ENCODE assay signal across 23 cellular contexts in the genomic region with DNA sequence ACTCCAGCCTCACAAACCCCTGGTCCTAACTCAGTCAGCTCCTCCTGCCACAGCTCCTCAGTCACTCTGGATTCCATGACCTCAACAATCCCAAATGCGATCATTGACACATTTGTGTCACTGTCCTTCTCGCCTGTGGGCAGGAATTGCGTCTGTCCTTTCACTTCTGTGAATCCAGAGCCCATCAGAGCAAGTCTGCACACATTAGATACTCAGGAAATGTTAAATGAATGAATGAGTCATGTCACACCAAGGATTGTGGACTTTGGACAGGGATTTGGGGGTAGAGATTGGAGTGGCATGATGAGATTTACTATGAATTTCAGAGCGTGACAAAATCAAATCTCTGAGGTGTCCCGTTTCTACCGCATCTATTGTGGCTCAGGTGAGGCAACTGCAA. TPM values are rescaled to one million over a fixed set of nuclear protein-coding genes. Genes with fewer than 3 reads are reported as not detected.
A peak's percentile ranks its signal among the peaks of the same experiment; 100 is the strongest.
DNase-seq lines count a peak whose midpoint lies in the region; ATAC-seq and TF ChIP-seq lines count a peak whose summit lies in the region.
"Had no signal": no experiment of that assay in that cellular context is flagged by ENCODE, and none has a peak within 500 bp of the region (broad histone marks: within the 10 kb centered on the region; RNA-seq: fewer than 3 reads in every experiment).

No MANE protein-coding gene starts in this region.

- peak overlapping the region; percentile 95 for H3K27ac Mint-ChIP-seq in Calu3 (ENCODE audit: unreplicated experiment)
- H3K27ac Mint-ChIP-seq in CD4-positive, alpha-beta T cell = no peak overlapping the region
- H3K27ac Mint-ChIP-seq: activated CD4-positive, alpha-beta T cell treated with anti-CD3 and anti-CD28 coated beads, Interleukin-2, amount 10 ng/mL, durations not matched to agents 7 days and 5 days; memory B cell had no signal

- no peak overlapping the region for H2BK15ac ChIP-seq in mesendoderm (replicated peaks; ENCODE audit: low read depth)

- H3K79me1 ChIP-seq in mesendoderm (ENCODE audit: low read length) = no peaks in the 10 kb centered on the region

- TF ChIP-seq CTCF in Calu3 (IDR thresholded peaks at IDR 0.05; ENCODE audit: unreplicated experiment) = no peak
- no peak for TF ChIP-seq CTCF in mammary epithelial cell (conservative IDR thresholded peaks at IDR 0.05 in 1 of 2, IDR thresholded peaks at IDR 0.05 in 1 of 2; ENCODE audit: extremely low read depth in 1 of 2, insufficient read depth in 1 of 2, low read depth in 1 of 2, low read length in 2 of 2)
- TF ChIP-seq CTCF in CD4-positive, alpha-beta T cell (IDR thresholded peaks at IDR 0.05) = no peak

- H4K20me1 ChIP-seq in mammary epithelial cell (ENCODE audit: insufficient read depth, low read length) = no peaks in the 10 kb centered on the region

- no peak overlapping the region for H3K23ac ChIP-seq in mesendoderm (ENCODE audit: low read length)

- POLR2A ChIA-PET in CD4-positive, alpha-beta T cell (lab: Charles Lee) = no interaction called here

- no peaks in the 10 kb centered on the region for H3K36me3 ChIP-seq in mammary epithelial cell (ENCODE audit: insufficient read depth, low read length)
- H3K36me3 ChIP-seq in mesendoderm (ENCODE audit: control insufficient read depth, insufficient read depth, low read length) = no peaks in the 10 kb centered on the region
- H3K36me3 ChIP-seq: neutrophil had no signal

- WGBS in mammary epithelial cell (ENCODE audit: low coverage, missing lambda C conversion rate) = 29% methylated on average over 6 of the region's 6 CpGs
- WGBS in mesendoderm (ENCODE audit: extremely low coverage, insufficient coverage, low lambda C conversion rate) = no CpG with 5 or more reads among the region's 6 CpGs

- peak overlapping the region; percentile 66 for H3K4me3 Mint-ChIP-seq in Calu3 (ENCODE audit: low read depth, unreplicated experiment)
- no peak overlapping the region for H3K4me3 Mint-ChIP-seq in CD4-positive, alpha-beta T cell
- H3K4me3 Mint-ChIP-seq: activated CD4-positive, alpha-beta T cell treated with anti-CD3 and anti-CD28 coated beads, Interleukin-2, amount 10 ng/mL, durations not matched to agents 7 days and 5 days; activated T-cell treated with anti-CD3 and anti-CD28 coated beads, Interleukin-2, amount 50 U/mL, for 4 hours; memory B cell had no signal

- H3K56ac ChIP-seq in mesendoderm (ENCODE audit: low read length) = no peak overlapping the region

- H3K9me3 ChIP-seq in mammary epithelial cell (replicated peaks; ENCODE audit: insufficient read depth, low read length) = no peaks in the 10 kb centered on the region
- no peaks in the 10 kb centered on the region for H3K9me3 ChIP-seq in CD4-positive, alpha-beta T cell (ENCODE audit: control insufficient read depth, low read length)
- H3K9me3 ChIP-seq: neutrophil had no signal

- H3K4me1 Mint-ChIP-seq in Calu3 (ENCODE audit: low read depth, unreplicated experiment) = peaks cover 50% of the 10 kb centered on the region
- H3K4me1 Mint-ChIP-seq in CD4-positive, alpha-beta T cell (ENCODE audit: low read depth) = no peaks in the 10 kb centered on the region
- H3K4me1 Mint-ChIP-seq: memory B cell had no signal

- BruUV-seq in Calu3 (replicated peaks; lab: Mats Ljungman, UMichigan) = no TSS peak
- no TSS peak for BruUV-seq in mammary epithelial cell (replicated peaks; lab: Mats Ljungman, UMichigan)

- H3K36me3 Mint-ChIP-seq in Calu3 (ENCODE audit: insufficient read depth, unreplicated experiment) = peaks cover 18% of the 10 kb centered on the region
- H3K36me3 Mint-ChIP-seq in CD4-positive, alpha-beta T cell (ENCODE audit: low read depth) = no peaks in the 10 kb centered on the region
- H3K36me3 Mint-ChIP-seq: memory B cell had no signal

- H3K4me1 ChIP-seq in mammary epithelial cell (ENCODE audit: insufficient read depth, low read length) (peaks cover 32% of the 10 kb centered on the region), mesendoderm (ENCODE audit: control insufficient read depth, low read depth, low read length) (peaks cover 2% of the 10 kb centered on the region)

- H3K27me3 ChIP-seq in mammary epithelial cell (ENCODE audit: insufficient read depth, low read length) (no peaks in the 10 kb centered on the region), mesendoderm (ENCODE audit: insufficient read depth, low read length, poor library complexity) (no peaks in the 10 kb centered on the region)
- no peaks in the 10 kb centered on the region for H3K27me3 ChIP-seq in CD4-positive, alpha-beta T cell (ENCODE audit: control insufficient read depth, insufficient read depth, low read length)

- intact Hi-C loops in Calu3 (cut with micrococcal nuclease; ENCODE audit: unreplicated experiment) = loop anchor here (10.0 kb wide), 1 partner anchor 49 kb away; no protein-coding TSS in a partner anchor
- intact Hi-C loops in mammary epithelial cell (cut with micrococcal nuclease) = loop anchor here (2.0 kb wide), 1 partner anchor 21 kb away; no protein-coding TSS in a partner anchor
- intact Hi-C loops in CD4-positive, alpha-beta T cell (cut with DNase I, micrococcal nuclease) = no loop called here

- in situ Hi-C loops in mammary epithelial cell (cut with MboI; ENCODE audit: low sequenced_read_pairs in 2 of 2) = no loop called here

- H4K5ac ChIP-seq in mesendoderm (ENCODE audit: low read length) = no peak overlapping the region

- no peak overlapping the region for H2BK5ac ChIP-seq in mesendoderm (ENCODE audit: low read length)

- ATAC-seq in CD4-positive, alpha-beta T cell (ENCODE audit: poor library complexity) = no peak
- ATAC-seq: activated T-cell treated with anti-CD3 and anti-CD28 coated beads, Interleukin-2, amount 50 U/mL, for 4 hours had no signal

- H3K27me3 Mint-ChIP-seq in Calu3 (ENCODE audit: unreplicated experiment) = no peaks in the 10 kb centered on the region
- H3K27me3 Mint-ChIP-seq in CD4-positive, alpha-beta T cell = peaks cover 31% of the 10 kb centered on the region

- dilution Hi-C loops in mammary epithelial cell (cut with HindIII; ENCODE audit: low sequenced_read_pairs) = no loop called here

- no peak overlapping the region for H4K8ac ChIP-seq in mesendoderm (ENCODE audit: low read depth, low read length)

- H3K4me3 ChIP-seq in mammary epithelial cell (replicated peaks in 1 of 3; ENCODE audit: insufficient read depth in 1 of 3, low read depth in 2 of 3, low read length in 3 of 3) (no peak overlapping the region), mesendoderm (ENCODE audit: low read length) (no peak overlapping the region)

- H3K79me2 ChIP-seq in mammary epithelial cell (ENCODE audit: insufficient read depth, low read length) = no peaks in the 10 kb centered on the region
- no peaks in the 10 kb centered on the region for H3K79me2 ChIP-seq in mesendoderm (ENCODE audit: control insufficient read depth, insufficient read depth, low read length)

- H3K9ac ChIP-seq in mammary epithelial cell (ENCODE audit: insufficient read depth, low read length) (no peak overlapping the region), mesendoderm (ENCODE audit: low read length) (no peak overlapping the region)

- peak overlapping the region; percentile 59 for H3K4me2 ChIP-seq in mammary epithelial cell (ENCODE audit: insufficient read depth, low read depth, low read length)
- no peak overlapping the region for H3K4me2 ChIP-seq in mesendoderm (ENCODE audit: low read length)

- peak; percentile 46 for DNase-seq in Calu3
- DNase-seq in HT1080 (ENCODE audit: low read depth) = peak; percentile 56
- peak; percentile 60 for DNase-seq in mammary epithelial cell
- peak; percentile 26 for DNase-seq in mesendoderm
- DNase-seq in CD4-positive, alpha-beta T cell = no peak
- no peak for DNase-seq in activated CD4-positive, alpha-beta T cell treated with anti-CD3 and anti-CD28 coated beads, Interleukin-2, amount 50 U/mL, for 4 hours
- DNase-seq in SHP77 treated with DMSO at 0.1 percent for 48 hours (lab: John Stamatoyannopoulos, UW) = no peak
- DNase-seq in stimulated activated CD4-positive, alpha-beta T cell treated with anti-CD3 and anti-CD28 coated beads, Interleukin-2, amount 100 ng/mL, for 24 hours = no peak
- DNase-seq: activated CD4-positive, alpha-beta T cell treated with anti-CD3 and anti-CD28 coated beads, Interleukin-2, amount 10 ng/mL, durations not matched to agents 7 days and 5 days; activated T-cell treated with anti-CD3 and anti-CD28 coated beads, Interleukin-2, amount 50 U/mL, for 4 hours; AML-193; DND-41; foreskin melanocyte; NCI-H2171; NK-92 treated with Interleukin-12 subunit alpha and Interleukin-12 subunit beta, amount 100 ng/mL, for 24 hours; SHP77; stimulated activated naive CD4-positive, alpha-beta T cell; T-helper 9 cell had no signal

- H3K18ac ChIP-seq in mesendoderm (ENCODE audit: low read length) = no peak overlapping the region

- H3K9me3 Mint-ChIP-seq in Calu3 (ENCODE audit: low read depth, unreplicated experiment) = peaks cover 5% of the 10 kb centered on the region
- no peaks in the 10 kb centered on the region for H3K9me3 Mint-ChIP-seq in CD4-positive, alpha-beta T cell
- H3K9me3 Mint-ChIP-seq: activated CD4-positive, alpha-beta T cell treated with anti-CD3 and anti-CD28 coated beads, Interleukin-2, amount 10 ng/mL, durations not matched to agents 7 days and 5 days; activated T-cell treated with anti-CD3 and anti-CD28 coated beads, Interleukin-2, amount 50 U/mL, for 4 hours had no signal

- H2BK120ac ChIP-seq in mesendoderm (ENCODE audit: low read depth, low read length) = no peak overlapping the region

- H2AFZ ChIP-seq in mammary epithelial cell (ENCODE audit: low read depth, low read length) = peak overlapping the region; percentile 57

- CTCF ChIA-PET in Calu3 (lab: Charles Lee) = no interaction called here
- CTCF ChIA-PET in mammary epithelial cell (lab: Charles Lee; ENCODE audit: low non-redundant PET) = no interaction called here
- CTCF ChIA-PET in CD4-positive, alpha-beta T cell (lab: Charles Lee) = no interaction called here

- H3K4ac ChIP-seq in mesendoderm (ENCODE audit: low read depth, low read length) = no peak overlapping the region

- H3K27ac ChIP-seq in mammary epithelial cell (ENCODE audit: insufficient read depth, low read depth, low read length) (peak overlapping the region; percentile 2), mesendoderm (ENCODE audit: low read depth, low read length) (no peak overlapping the region)
- no peak overlapping the region for H3K27ac ChIP-seq in CD4-positive, alpha-beta T cell (ENCODE audit: low read depth, low read length)
- H3K27ac ChIP-seq: neutrophil had no signal

- H2AK5ac ChIP-seq in mesendoderm (ENCODE audit: low read length) = no peak overlapping the region

RNA-seq across cellular contexts. Expression of gene CLDN24, which starts 11.8 kb away (rescaled TPM):
- total RNA-seq in Calu3 (2022) = not detected in 2 replicates
- total RNA-seq in HT1080 (2014; rRNA removed; shearing (Covaris generic)) = not detected in 2 replicates
- not detected in 2 replicates for polyA plus RNA-seq in HT1080 (2015; cell fraction: cytosol; rRNA removed)
- polyA plus RNA-seq in HT1080 (2015; cell fraction: nucleus; rRNA removed) = not detected in 2 replicates
- total RNA-seq in mammary epithelial cell = not detected
- polyA plus RNA-seq in mammary epithelial cell = not detected
- polyA minus RNA-seq in mammary epithelial cell = not detected
- not detected for polyA plus RNA-seq in mesendoderm (2013, experiment 1 of 2)
- polyA plus RNA-seq in mesendoderm (2013, experiment 2 of 2) = not detected
- total RNA-seq in CD4-positive, alpha-beta T cell = not detected
- total RNA-seq: activated CD4-positive, alpha-beta T cell treated with anti-CD3 and anti-CD28 coated beads, Interleukin-2, amount 10 ng/mL, durations not matched to agents 7 days and 5 days; activated T-cell treated with anti-CD3 and anti-CD28 coated beads, Interleukin-2, amount 50 U/mL, for 4 hours; cardiac septum; skeletal muscle tissue; urinary bladder had no signal
- polyA plus RNA-seq: urinary bladder had no signal

RNA-seq across cellular contexts. Expression of gene CLDN22, which starts 13.9 kb away (rescaled TPM):
- total RNA-seq in Calu3 (2022) (not detected in 2 replicates), mammary epithelial cell (not detected)
- not detected in 2 replicates for total RNA-seq in HT1080 (2014; rRNA removed; shearing (Covaris generic))
- not detected in 2 replicates for polyA plus RNA-seq in HT1080 (2015; cell fraction: cytosol; rRNA removed)
- not detected in 2 replicates for polyA plus RNA-seq in HT1080 (2015; cell fraction: nucleus; rRNA removed)
- polyA plus RNA-seq in mammary epithelial cell = not detected
- polyA minus RNA-seq in mammary epithelial cell = not detected
- not detected for polyA plus RNA-seq in mesendoderm (2013, experiment 1 of 2)
- not detected for polyA plus RNA-seq in mesendoderm (2013, experiment 2 of 2)
- not detected for total RNA-seq in CD4-positive, alpha-beta T cell
- total RNA-seq: activated CD4-positive, alpha-beta T cell treated with anti-CD3 and anti-CD28 coated beads, Interleukin-2, amount 10 ng/mL, durations not matched to agents 7 days and 5 days; activated T-cell treated with anti-CD3 and anti-CD28 coated beads, Interleukin-2, amount 50 U/mL, for 4 hours; cardiac septum; skeletal muscle tissue; urinary bladder had no signal
- polyA plus RNA-seq: urinary bladder had no signal

Comparison
In these comparisons a context has a peak if more than half of its experiments do, and no peak if none do; other contexts are left out.
1. DNase-seq: peak in Calu3 (single experiment), HT1080 (single experiment), mammary epithelial cell (single experiment) and mesendoderm (single experiment); none in CD4-positive, alpha-beta T cell (0 of 10), activated CD4-positive, alpha-beta T cell treated with anti-CD3 and anti-CD28 coated beads, Interleukin-2, amount 50 U/mL, for 4 hours (0 of 2), SHP77 treated with DMSO at 0.1 percent for 48 hours (single experiment) and stimulated activated CD4-positive, alpha-beta T cell treated with anti-CD3 and anti-CD28 coated beads, Interleukin-2, amount 100 ng/mL, for 24 hours (0 of 2).
2. intact Hi-C loops: an anchor here in Calu3 (10.0 kb wide) and mammary epithelial cell (2.0 kb wide); none called in CD4-positive, alpha-beta T cell.